8 cellular contexts compared by ENCODE assay signal in the genomic region with DNA sequence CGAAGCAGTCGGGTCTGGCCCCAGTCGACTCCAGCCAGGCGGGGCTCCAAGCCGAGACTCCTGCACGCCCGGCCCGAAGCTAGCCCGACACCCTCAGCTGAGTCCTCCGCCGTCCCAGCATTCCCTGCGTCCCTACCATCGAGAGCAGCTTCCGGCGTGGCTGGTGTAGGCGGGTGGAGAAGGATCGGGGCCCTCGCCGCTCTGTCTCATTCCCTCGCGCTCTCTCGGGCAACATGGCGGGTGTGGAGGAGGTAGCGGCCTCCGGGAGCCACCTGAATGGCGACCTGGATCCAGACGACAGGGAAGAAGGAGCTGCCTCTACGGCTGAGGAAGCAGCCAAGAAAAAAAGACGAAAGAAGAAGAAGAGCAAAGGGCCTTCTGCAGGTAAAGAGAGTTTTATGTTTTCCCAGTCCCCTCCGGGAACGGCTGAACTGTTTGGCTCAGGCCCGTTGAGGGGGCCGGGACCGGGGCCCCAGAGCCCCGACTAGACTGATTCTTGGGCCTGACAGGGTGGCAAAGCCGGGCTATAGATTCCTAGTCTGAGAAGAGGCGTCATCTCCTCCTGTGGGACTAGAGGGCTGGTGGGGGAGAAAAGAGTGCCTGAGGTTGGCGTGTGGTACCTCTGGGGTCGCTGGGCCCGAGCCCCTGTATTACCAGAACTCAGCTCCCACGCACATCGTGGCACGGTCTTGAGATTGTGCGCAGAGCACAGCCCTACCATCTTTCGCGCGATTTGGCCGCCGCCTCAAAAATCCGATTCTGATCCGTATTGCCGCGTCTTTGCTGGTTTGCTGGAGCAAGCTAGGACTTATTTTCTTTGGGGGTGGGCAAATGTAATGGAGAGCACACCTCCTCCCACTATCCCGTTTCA. TPM values are rescaled to one million over a fixed set of nuclear protein-coding genes. Genes with fewer than 3 reads are reported as not detected.
DNase-seq lines count a peak whose midpoint lies in the region; ATAC-seq and TF ChIP-seq lines count a peak whose summit lies in the region.

A gene (plus strand): TSS at position 206 of the 871 bp plus-strand sequence. CDS start 28 bp downstream, at position 234.

- TF ChIP-seq RAD21 in SK-N-SH (IDR thresholded peaks at IDR 0.05; ENCODE audit: low read length): no peak

- no peaks in the 10 kb centered on the region for H3K27me3 ChIP-seq in SK-N-SH (ENCODE audit: insufficient read depth)
- H3K27me3 ChIP-seq in suprapubic skin: no peaks in the 10 kb centered on the region

- H3K4me3 ChIP-seq in SK-N-SH (ENCODE audit: low read depth in 2 of 2, low read length in 1 of 2) (peak within 1 kb of the TSS; percentile 78 to 95), suprapubic skin (peak within 1 kb of the TSS; percentile 96)

- TF ChIP-seq EP300 in SK-N-SH (IDR thresholded peaks at IDR 0.05; ENCODE audit: borderline replicate concordance in 1 of 2, low read depth in 1 of 2, low read length in 1 of 2) (no peak), suprapubic skin (IDR thresholded peaks at IDR 0.05) (no peak)

- no peaks in the 10 kb centered on the region for H3K9me2 ChIP-seq in SK-N-SH

- POLR2A ChIA-PET in SK-N-SH (lab: Yijun Ruan, JAX): interaction anchor here (0.6 to 1.4 kb wide), 7 partner anchors 23 to 256 kb away, joined by 3 to 5 read pairs (median 3); a partner anchor contains a TSS

- H3K36me3 ChIP-seq in SK-N-SH (replicated peaks in 1 of 2; ENCODE audit: control insufficient read depth in 1 of 2, insufficient read depth in 2 of 2, low read length in 1 of 2): peaks cover 19 to 33% of the 10 kb centered on the region in 2 experiments
- H3K36me3 ChIP-seq in suprapubic skin: peaks cover 18% of the 10 kb centered on the region

- peak; percentile 53 to 91 for TF ChIP-seq POLR2A in suprapubic skin (IDR thresholded peaks at IDR 0.05)

- H3F3A ChIP-seq in SK-N-SH (replicated peaks; ENCODE audit: insufficient read depth): peaks cover 4% of the 10 kb centered on the region

- H3K79me2 ChIP-seq in SK-N-SH (ENCODE audit: insufficient read depth): peaks cover 52% of the 10 kb centered on the region

- CTCF ChIA-PET in SK-N-SH (lab: Yijun Ruan, JAX): interaction anchor here (0.9 to 2.7 kb wide), 5 partner anchors 8 to 401 kb away, joined by 3 to 12 read pairs (median 4); a partner anchor contains a TSS

- TF ChIP-seq CTCF in SK-N-SH (IDR thresholded peaks at IDR 0.05) (no peak), suprapubic skin (IDR thresholded peaks at IDR 0.05) (no peak)

- ATAC-seq in HG02571 (IDR thresholded peaks at IDR 0.05; ENCODE audit: unreplicated experiment): peak; percentile 98

- DNase-seq in GM04504 (ENCODE audit: low read depth) (peak; percentile 94), NCI-H1048 (lab: John Stamatoyannopoulos, UW) (peak; percentile 85), SK-N-SH (peak; percentile 93), germinal center (ENCODE audit: low spot score) (peak; percentile 90), nucleus accumbens (lab: John Stamatoyannopoulos, UW) (peak; percentile 39 to 98 (median 92)), suprapubic skin (ENCODE audit: low spot score in 2 of 2) (peak; percentile 97)
- peak; percentile 95 for DNase-seq in activated naive CD4-positive, alpha-beta T cell treated with anti-CD3 and anti-CD28 coated beads, Interleukin-2, amount 50 U/mL, for 16 hours

- peak within 1 kb of the TSS; percentile 98 for H3K9ac ChIP-seq in SK-N-SH

- H3K27ac ChIP-seq in SK-N-SH (ENCODE audit: low read depth in 2 of 2, low read length in 1 of 2) (peak within 1 kb of the TSS; percentile 81 to 89), suprapubic skin (peak within 1 kb of the TSS; percentile 97)

- H3K4me2 ChIP-seq in SK-N-SH: peak within 1 kb of the TSS; percentile 79

- peaks cover 9% of the 10 kb centered on the region for H4K20me1 ChIP-seq in SK-N-SH (ENCODE audit: insufficient read depth)

- H3K9me3 ChIP-seq in SK-N-SH (no peaks in the 10 kb centered on the region), suprapubic skin (no peaks in the 10 kb centered on the region)

- WGBS in SK-N-SH (ENCODE audit: low lambda C conversion rate): 0% methylated on average over 29 of the region's 54 CpGs
- under 1% methylated on average over 54 of the region's 54 CpGs for WGBS in suprapubic skin

- H2AFZ ChIP-seq in SK-N-SH (ENCODE audit: low read depth): peak within 1 kb of the TSS; percentile 98

- peaks cover 0 to 4% of the 10 kb centered on the region in 2 experiments; a peak in 2 of 4 replicates for H3K4me1 ChIP-seq in SK-N-SH (ENCODE audit: control insufficient read depth in 1 of 2, insufficient read depth in 2 of 2, low read depth in 1 of 2, low read length in 1 of 2)
- peaks cover 39% of the 10 kb centered on the region for H3K4me1 ChIP-seq in suprapubic skin

TF ChIP-seq in SK-N-SH, 30 proteins besides CTCF, POLR2A, EP300 and RAD21 (continues in another document):
- TF ChIP-seq ELF1 (IDR thresholded peaks at IDR 0.05) (peak; percentile 22; the same call in 1 of the 2 replicates), GATA2 (CRISPR knock-in tag; IDR thresholded peaks at IDR 0.05) (no peak), NRF1 (IDR thresholded peaks at IDR 0.05; ENCODE audit: low read depth, low read length) (no peak), CHD2 (IDR thresholded peaks at IDR 0.05; ENCODE audit: low read length, partially characterized antibody) (peak; percentile 72), FOXM1 (IDR thresholded peaks at IDR 0.05; ENCODE audit: low read depth) (no peak), GABPA (IDR thresholded peaks at IDR 0.05; ENCODE audit: low read depth) (peak; percentile 83), FOXJ3 (CRISPR knock-in tag; IDR thresholded peaks at IDR 0.05) (peak; percentile 75), MXI1 (IDR thresholded peaks at IDR 0.05; ENCODE audit: low read depth, low read length) (peak; percentile 82), TAF1 (IDR thresholded peaks at IDR 0.05; ENCODE audit: borderline replicate concordance, low read depth, low read length) (peak; percentile 98), RXRA (IDR thresholded peaks at IDR 0.05; ENCODE audit: borderline replicate concordance, low read depth) (no peak), YY1 (IDR thresholded peaks at IDR 0.05; ENCODE audit: low read depth) (peak; percentile 91), JUND (IDR thresholded peaks at IDR 0.05) (no peak), TEAD4 (IDR thresholded peaks at IDR 0.05; ENCODE audit: borderline replicate concordance, insufficient read depth) (no peak), MEF2A (IDR thresholded peaks at IDR 0.05; ENCODE audit: borderline replicate concordance, low read depth) (no peak), FOSL2 (IDR thresholded peaks at IDR 0.05; ENCODE audit: borderline replicate concordance, low read depth) (no peak)
- TF ChIP-seq, protein P1, sequence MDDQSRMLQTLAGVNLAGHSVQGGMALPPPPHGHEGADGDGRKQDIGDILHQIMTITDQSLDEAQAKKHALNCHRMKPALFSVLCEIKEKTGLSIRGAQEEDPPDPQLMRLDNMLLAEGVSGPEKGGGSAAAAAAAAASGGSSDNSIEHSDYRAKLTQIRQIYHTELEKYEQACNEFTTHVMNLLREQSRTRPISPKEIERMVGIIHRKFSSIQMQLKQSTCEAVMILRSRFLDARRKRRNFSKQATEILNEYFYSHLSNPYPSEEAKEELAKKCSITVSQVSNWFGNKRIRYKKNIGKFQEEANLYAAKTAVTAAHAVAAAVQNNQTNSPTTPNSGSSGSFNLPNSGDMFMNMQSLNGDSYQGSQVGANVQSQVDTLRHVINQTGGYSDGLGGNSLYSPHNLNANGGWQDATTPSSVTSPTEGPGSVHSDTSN (IDR thresholded peaks at IDR 0.05): no peak
- TF ChIP-seq, protein P2, sequence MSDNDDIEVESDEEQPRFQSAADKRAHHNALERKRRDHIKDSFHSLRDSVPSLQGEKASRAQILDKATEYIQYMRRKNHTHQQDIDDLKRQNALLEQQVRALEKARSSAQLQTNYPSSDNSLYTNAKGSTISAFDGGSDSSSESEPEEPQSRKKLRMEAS (IDR thresholded peaks at IDR 0.05; ENCODE audit: low read depth): peak; percentile 95
- TF ChIP-seq, protein P3, sequence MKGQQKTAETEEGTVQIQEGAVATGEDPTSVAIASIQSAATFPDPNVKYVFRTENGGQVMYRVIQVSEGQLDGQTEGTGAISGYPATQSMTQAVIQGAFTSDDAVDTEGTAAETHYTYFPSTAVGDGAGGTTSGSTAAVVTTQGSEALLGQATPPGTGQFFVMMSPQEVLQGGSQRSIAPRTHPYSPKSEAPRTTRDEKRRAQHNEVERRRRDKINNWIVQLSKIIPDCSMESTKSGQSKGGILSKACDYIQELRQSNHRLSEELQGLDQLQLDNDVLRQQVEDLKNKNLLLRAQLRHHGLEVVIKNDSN (IDR thresholded peaks at IDR 0.05; ENCODE audit: borderline replicate concordance, low read depth): no peak
- TF ChIP-seq, protein P4, sequence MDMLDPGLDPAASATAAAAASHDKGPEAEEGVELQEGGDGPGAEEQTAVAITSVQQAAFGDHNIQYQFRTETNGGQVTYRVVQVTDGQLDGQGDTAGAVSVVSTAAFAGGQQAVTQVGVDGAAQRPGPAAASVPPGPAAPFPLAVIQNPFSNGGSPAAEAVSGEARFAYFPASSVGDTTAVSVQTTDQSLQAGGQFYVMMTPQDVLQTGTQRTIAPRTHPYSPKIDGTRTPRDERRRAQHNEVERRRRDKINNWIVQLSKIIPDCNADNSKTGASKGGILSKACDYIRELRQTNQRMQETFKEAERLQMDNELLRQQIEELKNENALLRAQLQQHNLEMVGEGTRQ (IDR thresholded peaks at IDR 0.05; ENCODE audit: borderline replicate concordance, low read depth, low read length): no peak

RNA-seq across cellular contexts. Expression of the gene that starts here (rescaled TPM):
- 35.8 and 44.7 TPM in 2 replicates for polyA plus RNA-seq in SK-N-SH (2012; rRNA removed)
- polyA plus RNA-seq in SK-N-SH (2012; cell fraction: cytosol; rRNA removed): 63.9 and 89.3 TPM in 2 replicates
- polyA plus RNA-seq in SK-N-SH (2012; cell fraction: nucleus; rRNA removed): 12.4 and 21.4 TPM in 2 replicates
- total RNA-seq in suprapubic skin: 10 to 100 TPM; 44.7 to 72.6 (median 61.8) TPM

Comparison
In these comparisons a context has a peak if more than half of its experiments do, and no peak if none do; other contexts are left out.
1. Peak in every context shown above with its lines: DNase-seq, ATAC-seq, H3K4me3 ChIP-seq and H3K27ac ChIP-seq.